ENCODE assay signal across 8 cellular contexts in genomic region chr11:75204685-75205667, GRCh38. TPM values are rescaled to one million over a fixed set of nuclear protein-coding genes. Genes with fewer than 3 reads are reported as not detected.
DNase-seq lines count a peak whose midpoint lies in the region; FAIRE-seq and TF ChIP-seq lines count a peak whose summit lies in the region.

No MANE protein-coding gene starts in this region.

- H3K4me2 ChIP-seq in mammary epithelial cell (ENCODE audit: insufficient read depth, low read depth, low read length): no peak overlapping the region

- in situ Hi-C loops in mammary epithelial cell (cut with MboI; ENCODE audit: low sequenced_read_pairs in 2 of 2): loop anchor here (5.0 to 10.0 kb wide), 2 partner anchors 58 to 60 kb away; no protein-coding TSS in a partner anchor

- no TSS peak for BruUV-seq in mammary epithelial cell (replicated peaks; lab: Mats Ljungman, UMichigan)

- POLR2A ChIA-PET in HEK293T (lab: Yijun Ruan, JAX): no interaction called here

- H3K36me3 ChIP-seq in mammary epithelial cell (ENCODE audit: insufficient read depth, low read length): no peaks in the 10 kb centered on the region

- H3K79me2 ChIP-seq in mammary epithelial cell (ENCODE audit: insufficient read depth, low read length): no peaks in the 10 kb centered on the region

- H3K27me3 ChIP-seq in mammary epithelial cell (ENCODE audit: insufficient read depth, low read length): no peaks in the 10 kb centered on the region

- no peaks in the 10 kb centered on the region for H3K9me3 ChIP-seq in mammary epithelial cell (replicated peaks; ENCODE audit: insufficient read depth, low read length)

- no peak overlapping the region for H3K27ac ChIP-seq in mammary epithelial cell (ENCODE audit: insufficient read depth, low read depth, low read length)

- no peaks in the 10 kb centered on the region for H4K20me1 ChIP-seq in mammary epithelial cell (ENCODE audit: insufficient read depth, low read length)

- H3K4me3 ChIP-seq in WI38 (ENCODE audit: low read depth, low read length) (no peak overlapping the region), mammary epithelial cell (replicated peaks in 1 of 3; ENCODE audit: insufficient read depth in 1 of 3, low read depth in 2 of 3, low read length in 3 of 3) (no peak overlapping the region)

- DNase-seq in DMS114 treated with DMSO at 0.1 percent for 48 hours (lab: John Stamatoyannopoulos, UW; ENCODE audit: unreplicated experiment) (peak; percentile 12), HEK293T (ENCODE audit: extremely low spot score) (peak; percentile 86), NCI-H2196 (lab: John Stamatoyannopoulos, UW; ENCODE audit: unreplicated experiment) (peak; percentile 94), mammary epithelial cell (peak; percentile 72), mesenteric fat pad (ENCODE audit: low spot score) (no peak)
- DNase-seq in stimulated activated CD4-positive, alpha-beta T cell treated with anti-CD3 and anti-CD28 coated beads, Interleukin-1b, Interleukin-23, amount 100 ng/mL, for 1 hour (ENCODE audit: low read depth in 2 of 2): peak; percentile 57 to 78

- H3K4me1 ChIP-seq in mammary epithelial cell (ENCODE audit: insufficient read depth, low read length): no peaks in the 10 kb centered on the region

- H3K9ac ChIP-seq in mammary epithelial cell (ENCODE audit: insufficient read depth, low read length): no peak overlapping the region

- CTCF ChIA-PET in HEK293T (lab: Yijun Ruan, JAX): interaction anchor here (0.6 to 8.5 kb wide), 25 partner anchors 9 to 306 kb away, joined by 3 to 174 read pairs (median 5); partner anchors contain the start of genes SLCO2B1 and TPBGL
- CTCF ChIA-PET in mammary epithelial cell (lab: Charles Lee; ENCODE audit: low non-redundant PET): interaction anchor here (0.6 to 1.1 kb wide), 15 partner anchors 13 to 349 kb away, joined by 3 to 34 read pairs (median 4); no protein-coding TSS in a partner anchor

- 40% methylated on average over 9 of the region's 10 CpGs for WGBS in mammary epithelial cell (ENCODE audit: low coverage, missing lambda C conversion rate)

- intact Hi-C loops in mammary epithelial cell (cut with micrococcal nuclease): loop anchor here (1.0 to 2.0 kb wide), 5 partner anchors 44 to 276 kb away; no protein-coding TSS in a partner anchor

- FAIRE-seq in islet of Langerhans (lab: Jason Lieb, UNC): peak; percentile 36

- H2AFZ ChIP-seq in mammary epithelial cell (ENCODE audit: low read depth, low read length): no peak overlapping the region

- dilution Hi-C loops in mammary epithelial cell (cut with HindIII; ENCODE audit: low sequenced_read_pairs): no loop called here

- TF ChIP-seq CTCF in WI38 (IDR thresholded peaks at IDR 0.05; ENCODE audit: low read depth, low read length) (peak; percentile 92), mammary epithelial cell (conservative IDR thresholded peaks at IDR 0.05 in 1 of 2, IDR thresholded peaks at IDR 0.05 in 1 of 2; ENCODE audit: extremely low read depth in 1 of 2, insufficient read depth in 1 of 2, low read depth in 1 of 2, low read length in 2 of 2) (peak; percentile 85 to 92)

TF ChIP-seq in HEK293T, 16 proteins besides CTCF, POLR2A, EP300 and RAD21:
- no peak for TF ChIP-seq NFRKB (IDR thresholded peaks at IDR 0.05)
TF ChIP-seq in HEK293T: peak in this region for 0.

RNA-seq across cellular contexts. Expression of gene TPBGL, which starts 35.6 kb away (rescaled TPM):
- total RNA-seq in mammary epithelial cell (under 1 TPM in 1 of 2 donors, not detected in 1; 0.21 TPM), mesenteric fat pad (1.6 TPM)
- 0.01 TPM for polyA plus RNA-seq in mammary epithelial cell
- not detected for polyA minus RNA-seq in mammary epithelial cell

RNA-seq across cellular contexts. Expression of gene SLCO2B1, which starts 54.1 kb away (rescaled TPM):
- total RNA-seq in mammary epithelial cell (not detected), mesenteric fat pad (185 TPM)
- polyA plus RNA-seq in mammary epithelial cell: not detected
- not detected for polyA minus RNA-seq in mammary epithelial cell

Comparison
In these comparisons a context has a peak if more than half of its experiments do, and no peak if none do; other contexts are left out.
1. RNA of gene SLCO2B1, which starts 54.1 kb away (total RNA-seq): 185 TPM in mesenteric fat pad (single experiment); not detected in mammary epithelial cell; every median in the first group is over 100 times any median in the second.